ENCODE assay signal across 8 cellular contexts in the genomic region with DNA sequence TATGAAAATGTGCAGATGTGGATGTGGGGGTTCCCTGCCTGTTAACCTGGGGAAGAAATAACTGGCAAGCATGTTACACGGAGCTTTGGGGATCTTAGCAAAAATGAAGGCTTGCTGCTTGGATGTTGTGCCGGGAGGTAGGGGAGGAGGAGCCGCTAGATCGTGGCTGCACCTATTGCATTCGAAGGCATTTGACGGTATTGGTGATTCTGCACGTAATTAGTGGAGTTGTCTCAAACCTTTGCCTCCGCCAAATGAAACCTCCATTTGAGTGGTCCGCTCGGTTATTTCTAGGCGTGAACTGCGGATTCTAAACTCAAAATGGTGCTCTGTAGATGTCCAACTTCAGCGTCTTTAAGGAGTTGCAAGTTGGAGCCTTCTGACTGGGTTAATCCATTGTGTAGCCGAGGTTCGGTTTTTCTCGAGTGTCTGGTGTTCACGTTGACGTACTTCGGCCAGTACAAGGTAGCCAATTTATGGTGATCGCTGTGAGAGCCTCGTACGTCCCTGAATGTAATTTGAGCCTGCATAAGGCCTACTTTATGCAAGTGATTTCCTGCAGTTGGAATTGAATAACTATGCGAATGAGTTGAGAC. TPM values are rescaled to one million over a fixed set of nuclear protein-coding genes. Genes with fewer than 3 reads are reported as not detected.
DNase-seq lines count a peak whose midpoint lies in the region; ATAC-seq and TF ChIP-seq lines count a peak whose summit lies in the region.

No MANE protein-coding gene starts in this region.

- TF ChIP-seq CTCF in HEK293 (tag by site-specific recombination; IDR thresholded peaks at IDR 0.05) (no peak), Peyer's patch (IDR thresholded peaks at IDR 0.05) (no peak)

- no peaks in the 10 kb centered on the region for H3K27me3 Mint-ChIP-seq in central memory CD8-positive, alpha-beta T cell
- H3K27me3 Mint-ChIP-seq in memory B cell = no peaks in the 10 kb centered on the region

- peak overlapping the region; percentile 97 for H3K4me3 Mint-ChIP-seq in central memory CD8-positive, alpha-beta T cell
- peak overlapping the region; percentile 93 for H3K4me3 Mint-ChIP-seq in memory B cell

- DNase-seq in Peyer's patch = no peak
- DNase-seq in central memory CD8-positive, alpha-beta T cell (ENCODE audit: low spot score in 2 of 2) = peak in 1 of 2 donors; percentile 43
- no peak for DNase-seq in memory B cell (ENCODE audit: low spot score in 2 of 2)
- DNase-seq in substantia nigra (lab: John Stamatoyannopoulos, UW) = peak in 2 of 49 donors; percentile 27 to 47
- DNase-seq in activated CD4-positive, CD25-positive, alpha-beta regulatory T cell (lab: John Stamatoyannopoulos, UW) = no peak
- no peak for DNase-seq in NCI-H1930 (lab: John Stamatoyannopoulos, UW)

- H3K4me1 ChIP-seq in HEK293 (ENCODE audit: control insufficient read depth, insufficient read depth, low read length) = peaks cover 32% of the 10 kb centered on the region
- peaks cover 0 to 3% (median 0%) of the 10 kb centered on the region in 4 donors for H3K4me1 ChIP-seq in Peyer's patch

- H3K27ac ChIP-seq in HEK293 (ENCODE audit: extremely low read depth, low read depth, low read length) (peak overlapping the region; percentile 89; the same call in 1 of the 2 replicates), Peyer's patch (peak overlapping the region; percentile 46 to 96 (median 80)), substantia nigra (ENCODE audit: low read depth, low read length, poor library complexity, severe bottlenecking) (peak overlapping the region; percentile 56)

- H3K27ac Mint-ChIP-seq in central memory CD8-positive, alpha-beta T cell (ENCODE audit: low read depth) = peak overlapping the region; percentile 94
- H3K27ac Mint-ChIP-seq in memory B cell = peak overlapping the region; percentile 65

- ATAC-seq in central memory CD8-positive, alpha-beta T cell (replicated peaks; ENCODE audit: extremely low read depth, poor library complexity, severe bottlenecking) = no peak
- ATAC-seq in memory B cell (ENCODE audit: low read depth) (no peak), HG03025 (IDR thresholded peaks at IDR 0.05; ENCODE audit: low FRiP score, unreplicated experiment) (no peak)

- CTCF ChIA-PET in HEK293 (lab: Yijun Ruan, JAX) = interaction anchor here (0.9 to 4.7 kb wide), 2 partner anchors 24 to 54 kb away, joined by 3 to 28 read pairs; no protein-coding TSS in a partner anchor

- H3K4me1 Mint-ChIP-seq in central memory CD8-positive, alpha-beta T cell = peaks cover 57% of the 10 kb centered on the region
- H3K4me1 Mint-ChIP-seq in memory B cell = peaks cover 28% of the 10 kb centered on the region

- H3K36me3 ChIP-seq in HEK293 (ENCODE audit: control insufficient read depth in 2 of 2, insufficient read depth in 1 of 2, low read length in 2 of 2) (no peaks in the 10 kb centered on the region), Peyer's patch (no peaks in the 10 kb centered on the region)

- H3K9me3 ChIP-seq in HEK293 (ENCODE audit: control insufficient read depth, insufficient read depth, low read depth, low read length) (no peaks in the 10 kb centered on the region), Peyer's patch (no peaks in the 10 kb centered on the region)

- no peaks in the 10 kb centered on the region for H3K9me3 Mint-ChIP-seq in central memory CD8-positive, alpha-beta T cell
- no peaks in the 10 kb centered on the region for H3K9me3 Mint-ChIP-seq in memory B cell

- H3K27me3 ChIP-seq in Peyer's patch = no peaks in the 10 kb centered on the region

- no peak for TF ChIP-seq POLR2A in Peyer's patch (IDR thresholded peaks at IDR 0.05)

- peaks cover 26% of the 10 kb centered on the region for H3K36me3 Mint-ChIP-seq in central memory CD8-positive, alpha-beta T cell (ENCODE audit: insufficient read depth)
- peaks cover 5% of the 10 kb centered on the region for H3K36me3 Mint-ChIP-seq in memory B cell

- H3K4me3 ChIP-seq in HEK293 (ENCODE audit: low read depth, low read length) = peak overlapping the region; percentile 69
- H3K4me3 ChIP-seq in Peyer's patch = peak overlapping the region; percentile 66 to 86 (median 70)

- POLR2A ChIA-PET in HEK293 (lab: Yijun Ruan, JAX) = no interaction called here

TF ChIP-seq in HEK293, 187 proteins besides CTCF, POLR2A, EP300 and RAD21 (continues in another document):
- TF ChIP-seq ZNF561 (tag by site-specific recombination; IDR thresholded peaks at IDR 0.05; ENCODE audit: borderline replicate concordance) (no peak), ZNF266 (tag by site-specific recombination; IDR thresholded peaks at IDR 0.05; ENCODE audit: low read depth) (no peak), MYNN (tag by site-specific recombination; IDR thresholded peaks at IDR 0.05; ENCODE audit: borderline replicate concordance) (no peak), ZNF555 (tag by site-specific recombination; conservative IDR thresholded peaks at IDR 0.05) (no peak), ZNF16 (tag by site-specific recombination; IDR thresholded peaks at IDR 0.05; ENCODE audit: low read depth) (no peak), ZNF629 (tag by site-specific recombination; IDR thresholded peaks at IDR 0.05) (peak; percentile 46; the same call in 1 of the 2 replicates), ZNF530 (tag by site-specific recombination; IDR thresholded peaks at IDR 0.05; ENCODE audit: low read depth) (no peak), SP3 (tag by site-specific recombination; IDR thresholded peaks at IDR 0.05) (0 out of 2 replicates have a peak, but pooled peaks have one; percentile 11), ZNF785 (tag by site-specific recombination; IDR thresholded peaks at IDR 0.05) (no peak), RBAK (tag by site-specific recombination; IDR thresholded peaks at IDR 0.05) (no peak), ZNF24 (tag by site-specific recombination; IDR thresholded peaks at IDR 0.05) (no peak), ZBTB20 (tag by site-specific recombination; IDR thresholded peaks at IDR 0.05) (peak; percentile 40; the same call in 1 of the 2 replicates), MZF1 (tag by site-specific recombination; IDR thresholded peaks at IDR 0.05; ENCODE audit: borderline replicate concordance) (no peak), SP2 (tag by site-specific recombination; IDR thresholded peaks at IDR 0.05) (peak; percentile 32; the same call in 1 of the 2 replicates), ZEB2 (tag by site-specific recombination; IDR thresholded peaks at IDR 0.05) (peak; percentile 39)
- TF ChIP-seq, protein P1, sequence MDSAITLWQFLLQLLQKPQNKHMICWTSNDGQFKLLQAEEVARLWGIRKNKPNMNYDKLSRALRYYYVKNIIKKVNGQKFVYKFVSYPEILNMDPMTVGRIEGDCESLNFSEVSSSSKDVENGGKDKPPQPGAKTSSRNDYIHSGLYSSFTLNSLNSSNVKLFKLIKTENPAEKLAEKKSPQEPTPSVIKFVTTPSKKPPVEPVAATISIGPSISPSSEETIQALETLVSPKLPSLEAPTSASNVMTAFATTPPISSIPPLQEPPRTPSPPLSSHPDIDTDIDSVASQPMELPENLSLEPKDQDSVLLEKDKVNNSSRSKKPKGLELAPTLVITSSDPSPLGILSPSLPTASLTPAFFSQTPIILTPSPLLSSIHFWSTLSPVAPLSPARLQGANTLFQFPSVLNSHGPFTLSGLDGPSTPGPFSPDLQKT (IDR thresholded peaks at IDR 0.05; ENCODE audit: borderline replicate concordance, low read depth, low read length) = no peak
- TF ChIP-seq, protein P2, sequence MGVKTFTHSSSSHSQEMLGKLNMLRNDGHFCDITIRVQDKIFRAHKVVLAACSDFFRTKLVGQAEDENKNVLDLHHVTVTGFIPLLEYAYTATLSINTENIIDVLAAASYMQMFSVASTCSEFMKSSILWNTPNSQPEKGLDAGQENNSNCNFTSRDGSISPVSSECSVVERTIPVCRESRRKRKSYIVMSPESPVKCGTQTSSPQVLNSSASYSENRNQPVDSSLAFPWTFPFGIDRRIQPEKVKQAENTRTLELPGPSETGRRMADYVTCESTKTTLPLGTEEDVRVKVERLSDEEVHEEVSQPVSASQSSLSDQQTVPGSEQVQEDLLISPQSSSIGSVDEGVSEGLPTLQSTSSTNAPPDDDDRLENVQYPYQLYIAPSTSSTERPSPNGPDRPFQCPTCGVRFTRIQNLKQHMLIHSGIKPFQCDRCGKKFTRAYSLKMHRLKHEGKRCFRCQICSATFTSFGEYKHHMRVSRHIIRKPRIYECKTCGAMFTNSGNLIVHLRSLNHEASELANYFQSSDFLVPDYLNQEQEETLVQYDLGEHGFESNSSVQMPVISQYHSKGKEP (tag by site-specific recombination; IDR thresholded peaks at IDR 0.05) = 0 out of 2 replicates have a peak, but pooled peaks have one; percentile 22
- TF ChIP-seq, protein P3, sequence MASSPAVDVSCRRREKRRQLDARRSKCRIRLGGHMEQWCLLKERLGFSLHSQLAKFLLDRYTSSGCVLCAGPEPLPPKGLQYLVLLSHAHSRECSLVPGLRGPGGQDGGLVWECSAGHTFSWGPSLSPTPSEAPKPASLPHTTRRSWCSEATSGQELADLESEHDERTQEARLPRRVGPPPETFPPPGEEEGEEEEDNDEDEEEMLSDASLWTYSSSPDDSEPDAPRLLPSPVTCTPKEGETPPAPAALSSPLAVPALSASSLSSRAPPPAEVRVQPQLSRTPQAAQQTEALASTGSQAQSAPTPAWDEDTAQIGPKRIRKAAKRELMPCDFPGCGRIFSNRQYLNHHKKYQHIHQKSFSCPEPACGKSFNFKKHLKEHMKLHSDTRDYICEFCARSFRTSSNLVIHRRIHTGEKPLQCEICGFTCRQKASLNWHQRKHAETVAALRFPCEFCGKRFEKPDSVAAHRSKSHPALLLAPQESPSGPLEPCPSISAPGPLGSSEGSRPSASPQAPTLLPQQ (tag by site-specific recombination; IDR thresholded peaks at IDR 0.05) = no peak
- TF ChIP-seq, protein P4, sequence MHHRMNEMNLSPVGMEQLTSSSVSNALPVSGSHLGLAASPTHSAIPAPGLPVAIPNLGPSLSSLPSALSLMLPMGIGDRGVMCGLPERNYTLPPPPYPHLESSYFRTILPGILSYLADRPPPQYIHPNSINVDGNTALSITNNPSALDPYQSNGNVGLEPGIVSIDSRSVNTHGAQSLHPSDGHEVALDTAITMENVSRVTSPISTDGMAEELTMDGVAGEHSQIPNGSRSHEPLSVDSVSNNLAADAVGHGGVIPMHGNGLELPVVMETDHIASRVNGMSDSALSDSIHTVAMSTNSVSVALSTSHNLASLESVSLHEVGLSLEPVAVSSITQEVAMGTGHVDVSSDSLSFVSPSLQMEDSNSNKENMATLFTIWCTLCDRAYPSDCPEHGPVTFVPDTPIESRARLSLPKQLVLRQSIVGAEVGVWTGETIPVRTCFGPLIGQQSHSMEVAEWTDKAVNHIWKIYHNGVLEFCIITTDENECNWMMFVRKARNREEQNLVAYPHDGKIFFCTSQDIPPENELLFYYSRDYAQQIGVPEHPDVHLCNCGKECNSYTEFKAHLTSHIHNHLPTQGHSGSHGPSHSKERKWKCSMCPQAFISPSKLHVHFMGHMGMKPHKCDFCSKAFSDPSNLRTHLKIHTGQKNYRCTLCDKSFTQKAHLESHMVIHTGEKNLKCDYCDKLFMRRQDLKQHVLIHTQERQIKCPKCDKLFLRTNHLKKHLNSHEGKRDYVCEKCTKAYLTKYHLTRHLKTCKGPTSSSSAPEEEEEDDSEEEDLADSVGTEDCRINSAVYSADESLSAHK (tag by site-specific recombination; IDR thresholded peaks at IDR 0.05) = 0 out of 2 replicates have a peak, but pooled peaks have one; percentile 17

RNA-seq across cellular contexts. Expression of a gene that starts 1.5 kb away (rescaled TPM):
- 10 to 100 TPM in 3 of 4 donors, 1 to 10 TPM in 1; 9.7 to 70.1 (median 23.2) TPM for total RNA-seq in Peyer's patch
